Comparison of ENCODE assay signal across 1 cellular context in the genomic region with DNA sequence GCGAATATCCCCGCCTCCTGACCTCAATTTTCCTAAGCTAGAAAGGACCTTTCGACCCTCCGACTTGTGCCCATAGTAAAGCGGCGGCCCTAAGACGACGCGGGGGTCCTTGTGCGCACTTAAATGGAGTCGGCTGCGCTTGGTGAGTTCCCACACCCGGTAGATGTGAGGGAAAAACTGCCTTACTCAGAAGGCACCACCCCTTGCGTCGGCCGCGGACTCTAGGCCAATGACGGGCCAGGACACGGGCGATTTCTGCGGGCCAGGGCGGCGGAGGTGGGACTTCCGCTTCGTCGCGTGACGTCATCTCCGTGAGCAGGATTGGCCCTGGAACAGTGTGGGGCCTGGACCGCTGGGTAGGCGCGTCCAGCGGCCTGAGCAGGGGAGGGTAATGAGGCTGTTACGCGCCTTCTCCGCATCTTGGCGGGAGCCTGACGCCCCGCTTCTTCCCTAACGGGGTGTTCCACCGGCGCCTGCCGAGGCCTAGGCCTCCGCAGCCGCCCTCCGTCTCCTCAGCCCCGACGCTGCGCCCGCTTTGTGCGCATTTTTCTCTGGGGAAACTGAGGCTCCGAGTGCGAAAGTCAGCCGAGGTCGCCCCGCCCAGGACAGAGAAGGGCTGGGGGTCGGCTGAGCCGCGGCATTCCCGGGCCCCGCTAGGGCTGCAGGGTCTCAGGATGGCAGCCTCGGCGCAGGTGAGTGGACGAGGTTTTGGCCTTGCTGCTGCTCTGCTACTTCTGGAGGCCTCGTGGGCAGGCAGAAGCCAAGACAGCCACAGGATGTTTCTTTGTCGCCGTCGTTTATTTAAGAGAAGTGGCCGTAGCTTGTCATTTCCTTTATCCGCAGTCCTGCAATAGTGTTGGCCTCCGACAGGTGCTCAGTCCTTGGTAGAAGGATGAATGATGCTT.
A peak's percentile ranks its signal among the peaks of the same experiment; 100 is the strongest.
TF ChIP-seq lines count a peak whose summit lies in the region.

Gene ZNF543 (plus strand): TSS at position 293 of the 905 bp plus-strand sequence. CDS start 382 bp downstream, at position 675.

TF ChIP-seq in GM12878, 131 proteins besides CTCF, POLR2A, EP300 and RAD21 (continued from another document and continues in another):
- TF ChIP-seq CUX1 (IDR thresholded peaks at IDR 0.05; ENCODE audit: insufficient replicate concordance, low read depth, low read length), result no peak
- no peak for TF ChIP-seq SIX5 (IDR thresholded peaks at IDR 0.05; ENCODE audit: low read depth, low read length, severe bottlenecking)
- TF ChIP-seq SRF (IDR thresholded peaks at IDR 0.05; ENCODE audit: low read depth in 2 of 2, low read length in 2 of 2), result no peak
- no peak for TF ChIP-seq PAX8 (IDR thresholded peaks at IDR 0.05)
- TF ChIP-seq PBX3 (IDR thresholded peaks at IDR 0.05; ENCODE audit: insufficient replicate concordance, low read depth, low read length), result no peak
- TF ChIP-seq, protein P1, sequence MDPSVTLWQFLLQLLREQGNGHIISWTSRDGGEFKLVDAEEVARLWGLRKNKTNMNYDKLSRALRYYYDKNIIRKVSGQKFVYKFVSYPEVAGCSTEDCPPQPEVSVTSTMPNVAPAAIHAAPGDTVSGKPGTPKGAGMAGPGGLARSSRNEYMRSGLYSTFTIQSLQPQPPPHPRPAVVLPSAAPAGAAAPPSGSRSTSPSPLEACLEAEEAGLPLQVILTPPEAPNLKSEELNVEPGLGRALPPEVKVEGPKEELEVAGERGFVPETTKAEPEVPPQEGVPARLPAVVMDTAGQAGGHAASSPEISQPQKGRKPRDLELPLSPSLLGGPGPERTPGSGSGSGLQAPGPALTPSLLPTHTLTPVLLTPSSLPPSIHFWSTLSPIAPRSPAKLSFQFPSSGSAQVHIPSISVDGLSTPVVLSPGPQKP (IDR thresholded peaks at IDR 0.05; ENCODE audit: low read depth, low read length), result no peak
- TF ChIP-seq, protein P2, sequence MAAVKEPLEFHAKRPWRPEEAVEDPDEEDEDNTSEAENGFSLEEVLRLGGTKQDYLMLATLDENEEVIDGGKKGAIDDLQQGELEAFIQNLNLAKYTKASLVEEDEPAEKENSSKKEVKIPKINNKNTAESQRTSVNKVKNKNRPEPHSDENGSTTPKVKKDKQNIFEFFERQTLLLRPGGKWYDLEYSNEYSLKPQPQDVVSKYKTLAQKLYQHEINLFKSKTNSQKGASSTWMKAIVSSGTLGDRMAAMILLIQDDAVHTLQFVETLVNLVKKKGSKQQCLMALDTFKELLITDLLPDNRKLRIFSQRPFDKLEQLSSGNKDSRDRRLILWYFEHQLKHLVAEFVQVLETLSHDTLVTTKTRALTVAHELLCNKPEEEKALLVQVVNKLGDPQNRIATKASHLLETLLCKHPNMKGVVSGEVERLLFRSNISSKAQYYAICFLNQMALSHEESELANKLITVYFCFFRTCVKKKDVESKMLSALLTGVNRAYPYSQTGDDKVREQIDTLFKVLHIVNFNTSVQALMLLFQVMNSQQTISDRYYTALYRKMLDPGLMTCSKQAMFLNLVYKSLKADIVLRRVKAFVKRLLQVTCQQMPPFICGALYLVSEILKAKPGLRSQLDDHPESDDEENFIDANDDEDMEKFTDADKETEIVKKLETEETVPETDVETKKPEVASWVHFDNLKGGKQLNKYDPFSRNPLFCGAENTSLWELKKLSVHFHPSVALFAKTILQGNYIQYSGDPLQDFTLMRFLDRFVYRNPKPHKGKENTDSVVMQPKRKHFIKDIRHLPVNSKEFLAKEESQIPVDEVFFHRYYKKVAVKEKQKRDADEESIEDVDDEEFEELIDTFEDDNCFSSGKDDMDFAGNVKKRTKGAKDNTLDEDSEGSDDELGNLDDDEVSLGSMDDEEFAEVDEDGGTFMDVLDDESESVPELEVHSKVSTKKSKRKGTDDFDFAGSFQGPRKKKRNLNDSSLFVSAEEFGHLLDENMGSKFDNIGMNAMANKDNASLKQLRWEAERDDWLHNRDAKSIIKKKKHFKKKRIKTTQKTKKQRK (IDR thresholded peaks at IDR 0.05; ENCODE audit: low read depth, low read length), result peak; percentile 32
- peak; percentile 90 for TF ChIP-seq ZBTB40 (IDR thresholded peaks at IDR 0.05; ENCODE audit: borderline replicate concordance)
- peak; percentile 70; the same call in 1 of the 2 replicates for TF ChIP-seq POLR2AphosphoS2 (IDR thresholded peaks at IDR 0.05; ENCODE audit: low read depth, low read length)
- TF ChIP-seq HCFC1 (IDR thresholded peaks at IDR 0.05; ENCODE audit: low read length), result peak; percentile 58
- peak; percentile 64; the same call in 1 of the 2 replicates for TF ChIP-seq BACH1 (IDR thresholded peaks at IDR 0.05; ENCODE audit: borderline replicate concordance)
- TF ChIP-seq TBL1XR1 (IDR thresholded peaks at IDR 0.05; ENCODE audit: low read depth, low read length), result no peak
- no peak for TF ChIP-seq SKIL (IDR thresholded peaks at IDR 0.05; ENCODE audit: low read depth, poor library complexity, severe bottlenecking)
- TF ChIP-seq HDAC6 (IDR thresholded peaks at IDR 0.05; ENCODE audit: unreplicated experiment), result no peak
- peak; percentile 31; the same call in 1 of the 2 replicates for TF ChIP-seq ATF2 (IDR thresholded peaks at IDR 0.05; ENCODE audit: low read length)
- TF ChIP-seq IKZF1 (conservative IDR thresholded peaks at IDR 0.05), result peak; percentile 64
- TF ChIP-seq ZNF24 (IDR thresholded peaks at IDR 0.05), result no peak
- TF ChIP-seq CHD1 (IDR thresholded peaks at IDR 0.05; ENCODE audit: low read depth, low read length), result no peak
- TF ChIP-seq BHLHE40 (IDR thresholded peaks at IDR 0.05; ENCODE audit: borderline replicate concordance in 1 of 2, low read depth in 2 of 2, low read length in 1 of 2), result peak in 1 of 2 experiments; percentile 78; a peak in 2 of 4 replicates
- no peak for TF ChIP-seq BMI1 (IDR thresholded peaks at IDR 0.05; ENCODE audit: borderline replicate concordance)
- peak; percentile 65 for TF ChIP-seq KLF5 (IDR thresholded peaks at IDR 0.05; ENCODE audit: partially characterized antibody)
- TF ChIP-seq, protein P3, sequence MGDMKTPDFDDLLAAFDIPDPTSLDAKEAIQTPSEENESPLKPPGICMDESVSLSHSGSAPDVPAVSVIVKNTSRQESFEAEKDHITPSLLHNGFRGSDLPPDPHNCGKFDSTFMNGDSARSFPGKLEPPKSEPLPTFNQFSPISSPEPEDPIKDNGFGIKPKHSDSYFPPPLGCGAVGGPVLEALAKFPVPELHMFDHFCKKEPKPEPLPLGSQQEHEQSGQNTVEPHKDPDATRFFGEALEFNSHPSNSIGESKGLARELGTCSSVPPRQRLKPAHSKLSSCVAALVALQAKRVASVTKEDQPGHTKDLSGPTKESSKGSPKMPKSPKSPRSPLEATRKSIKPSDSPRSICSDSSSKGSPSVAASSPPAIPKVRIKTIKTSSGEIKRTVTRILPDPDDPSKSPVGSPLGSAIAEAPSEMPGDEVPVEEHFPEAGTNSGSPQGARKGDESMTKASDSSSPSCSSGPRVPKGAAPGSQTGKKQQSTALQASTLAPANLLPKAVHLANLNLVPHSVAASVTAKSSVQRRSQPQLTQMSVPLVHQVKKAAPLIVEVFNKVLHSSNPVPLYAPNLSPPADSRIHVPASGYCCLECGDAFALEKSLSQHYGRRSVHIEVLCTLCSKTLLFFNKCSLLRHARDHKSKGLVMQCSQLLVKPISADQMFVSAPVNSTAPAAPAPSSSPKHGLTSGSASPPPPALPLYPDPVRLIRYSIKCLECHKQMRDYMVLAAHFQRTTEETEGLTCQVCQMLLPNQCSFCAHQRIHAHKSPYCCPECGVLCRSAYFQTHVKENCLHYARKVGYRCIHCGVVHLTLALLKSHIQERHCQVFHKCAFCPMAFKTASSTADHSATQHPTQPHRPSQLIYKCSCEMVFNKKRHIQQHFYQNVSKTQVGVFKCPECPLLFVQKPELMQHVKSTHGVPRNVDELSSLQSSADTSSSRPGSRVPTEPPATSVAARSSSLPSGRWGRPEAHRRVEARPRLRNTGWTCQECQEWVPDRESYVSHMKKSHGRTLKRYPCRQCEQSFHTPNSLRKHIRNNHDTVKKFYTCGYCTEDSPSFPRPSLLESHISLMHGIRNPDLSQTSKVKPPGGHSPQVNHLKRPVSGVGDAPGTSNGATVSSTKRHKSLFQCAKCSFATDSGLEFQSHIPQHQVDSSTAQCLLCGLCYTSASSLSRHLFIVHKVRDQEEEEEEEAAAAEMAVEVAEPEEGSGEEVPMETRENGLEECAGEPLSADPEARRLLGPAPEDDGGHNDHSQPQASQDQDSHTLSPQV (IDR thresholded peaks at IDR 0.05), result no peak
- peak; percentile 72 for TF ChIP-seq RFX5 (IDR thresholded peaks at IDR 0.05; ENCODE audit: low read depth, low read length)
